ENCODE assay signal across 23 cellular contexts in the genomic region with DNA sequence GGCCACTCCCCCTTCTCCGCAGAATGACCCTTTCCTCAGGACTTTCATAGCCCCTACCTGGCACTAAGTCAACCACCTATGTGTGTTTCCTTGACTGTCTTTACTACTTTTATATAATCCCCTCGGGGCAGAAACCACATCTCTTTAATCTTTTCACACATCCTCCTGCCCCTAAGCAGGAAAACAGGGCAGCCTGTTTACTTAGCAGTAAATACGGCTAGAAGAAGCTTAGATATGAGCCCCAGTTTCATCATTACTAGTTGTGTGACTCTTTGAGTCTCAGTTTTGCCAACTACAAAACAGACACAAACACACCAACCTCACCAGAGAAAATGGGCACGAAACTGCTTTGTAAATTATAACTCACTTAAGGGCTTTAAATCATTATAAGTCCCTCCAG.
A peak's percentile ranks its signal among the peaks of the same experiment; 100 is the strongest.
DNase-seq lines count a peak whose midpoint lies in the region; ATAC-seq and TF ChIP-seq lines count a peak whose summit lies in the region.
"Had no signal": no experiment of that assay in that cellular context is flagged by ENCODE, and none has a peak within 500 bp of the region (broad histone marks: within the 10 kb centered on the region; RNA-seq: fewer than 3 reads in every experiment).

No MANE protein-coding gene starts in this region.

- peak; percentile 62 for ATAC-seq in activated T-cell treated with anti-CD3 and anti-CD28 coated beads, Interleukin-2, amount 50 U/mL, for 72 hours (replicated peaks in 1 of 2)
- ATAC-seq in stimulated activated naive B cell treated with anti-CD40 and anti-IgM and Interleukin-4, amounts not matched to agents 10 μg/mL and 1 μg/mL and 100 μg/mL, for 72 hours (replicated peaks), result peak; percentile 63 to 64
- ATAC-seq: heart right ventricle had no signal

- peak overlapping the region in 1 of 2 donors; percentile 21 for H3K4me3 Mint-ChIP-seq in activated T-cell treated with anti-CD3 and anti-CD28 coated beads, Interleukin-2, amount 50 U/mL, for 72 hours
- H3K4me3 Mint-ChIP-seq in stimulated activated naive B cell treated with anti-CD40 and anti-IgM and Interleukin-4, amounts not matched to agents 10 μg/mL and 1 μg/mL and 100 μg/mL, for 72 hours, result no peak overlapping the region
- H3K4me3 Mint-ChIP-seq: activated CD4-positive, alpha-beta memory T cell treated with anti-CD3 and anti-CD28 coated beads for 36 hours; B cell; brain had no signal

- no peaks in the 10 kb centered on the region for H3K36me3 Mint-ChIP-seq in activated T-cell treated with anti-CD3 and anti-CD28 coated beads, Interleukin-2, amount 50 U/mL, for 72 hours (ENCODE audit: insufficient read depth in 2 of 2)
- no peaks in the 10 kb centered on the region for H3K36me3 Mint-ChIP-seq in stimulated activated naive B cell treated with anti-CD40 and anti-IgM and Interleukin-4, amounts not matched to agents 10 μg/mL and 1 μg/mL and 100 μg/mL, for 72 hours
- H3K36me3 Mint-ChIP-seq: activated CD4-positive, alpha-beta memory T cell treated with anti-CD3 and anti-CD28 coated beads for 36 hours; brain had no signal

- peak overlapping the region; percentile 82 for H3K4me2 ChIP-seq in Loucy (ENCODE audit: low read depth, low read length, poor library complexity, severe bottlenecking)

- H3K27me3 ChIP-seq in Loucy (ENCODE audit: insufficient read depth, low read length, poor library complexity, severe bottlenecking) (no peaks in the 10 kb centered on the region), WERI-Rb-1 (ENCODE audit: insufficient read depth, low read depth, severe bottlenecking) (no peaks in the 10 kb centered on the region), MG63 (peaks cover 5% of the 10 kb centered on the region)
- H3K27me3 ChIP-seq: uterus had no signal

- H3K4me1 ChIP-seq in Loucy (ENCODE audit: insufficient read depth, low read length, poor library complexity, severe bottlenecking), result peaks cover 64% of the 10 kb centered on the region
- H3K4me1 ChIP-seq: uterus had no signal

- H3K9ac ChIP-seq in Loucy (ENCODE audit: low read depth, low read length, poor library complexity, severe bottlenecking), result peak overlapping the region; percentile 44

- no peaks in the 10 kb centered on the region for H4K20me1 ChIP-seq in Loucy (ENCODE audit: insufficient read depth, low read length, poor library complexity, severe bottlenecking)

- no peak overlapping the region for H2AFZ ChIP-seq in Loucy (ENCODE audit: low read length)

- no peaks in the 10 kb centered on the region for H3K9me2 ChIP-seq in Loucy (replicated peaks; ENCODE audit: low read depth, low read length)

- peaks cover 6% of the 10 kb centered on the region; the same call in 1 of the 2 replicates for H3F3A ChIP-seq in Loucy (ENCODE audit: low read depth)

- H3K27me3 Mint-ChIP-seq in activated T-cell treated with anti-CD3 and anti-CD28 coated beads, Interleukin-2, amount 50 U/mL, for 72 hours (ENCODE audit: low read depth), result peaks cover 28% of the 10 kb centered on the region
- H3K27me3 Mint-ChIP-seq in stimulated activated naive B cell treated with anti-CD40 and anti-IgM and Interleukin-4, amounts not matched to agents 10 μg/mL and 1 μg/mL and 100 μg/mL, for 72 hours, result peaks cover 12 to 23% of the 10 kb centered on the region in 2 donors

- peaks cover 27% of the 10 kb centered on the region for H3K4me1 Mint-ChIP-seq in activated T-cell treated with anti-CD3 and anti-CD28 coated beads, Interleukin-2, amount 50 U/mL, for 72 hours (ENCODE audit: low read depth)
- peaks cover 7 to 15% of the 10 kb centered on the region in 2 donors for H3K4me1 Mint-ChIP-seq in stimulated activated naive B cell treated with anti-CD40 and anti-IgM and Interleukin-4, amounts not matched to agents 10 μg/mL and 1 μg/mL and 100 μg/mL, for 72 hours
- H3K4me1 Mint-ChIP-seq: brain had no signal

- no peak for DNase-seq in activated T-cell treated with anti-CD3 and anti-CD28 coated beads, Interleukin-2, amount 50 U/mL, for 72 hours
- DNase-seq in activated T-cell treated with anti-CD3 and anti-CD28 coated beads, Interleukin-2, amount 50 U/mL, for 48 hours, result no peak
- DNase-seq in WERI-Rb-1 (peak; percentile 28), MG63 (no peak), head of caudate nucleus (no peak)
- DNase-seq in stimulated activated naive B cell treated with anti-CD40 and anti-IgM and Interleukin-4, amounts not matched to agents 10 μg/mL and 1 μg/mL and 100 μg/mL, for 72 hours, result no peak
- DNase-seq in activated naive CD4-positive, alpha-beta T cell treated with Interleukin-2 at 50 U/mL for 16 hours, result no peak
- DNase-seq: activated CD4-positive, alpha-beta memory T cell treated with anti-CD3 and anti-CD28 coated beads for 36 hours; activated T-cell treated with anti-CD3 and anti-CD28 coated beads for 4 hours; DMS53; HCEC 1CT; heart right ventricle; IMR-90; mammary epithelial cell; NCI-H1436 treated with DMSO at 0.1 percent for 48 hours; NCI-H748 treated with DMSO at 0.1 percent for 48 hours; T1000; uterus had no signal

- H3K36me3 ChIP-seq in Loucy (ENCODE audit: insufficient read depth, low read length) (no peaks in the 10 kb centered on the region), WERI-Rb-1 (no peaks in the 10 kb centered on the region), MG63 (no peaks in the 10 kb centered on the region)
- H3K36me3 ChIP-seq: heart right ventricle, suprapubic skin, uterus had no signal

- TF ChIP-seq CTCF in Loucy (conservative IDR thresholded peaks at IDR 0.05; ENCODE audit: low read length) (no peak), WERI-Rb-1 (IDR thresholded peaks at IDR 0.05; ENCODE audit: low read depth, low read length) (no peak)

- no peak overlapping the region for H3K27ac ChIP-seq in WERI-Rb-1
- H3K27ac ChIP-seq: heart right ventricle, suprapubic skin, uterus had no signal

- H3K9me3 ChIP-seq in Loucy (ENCODE audit: insufficient read depth, low read depth, low read length), result no peaks in the 10 kb centered on the region
- no peaks in the 10 kb centered on the region for H3K9me3 ChIP-seq in WERI-Rb-1 (ENCODE audit: severe bottlenecking)
- no peaks in the 10 kb centered on the region for H3K9me3 ChIP-seq in MG63
- H3K9me3 ChIP-seq: heart right ventricle, suprapubic skin, uterus had no signal

- H3K4me3 ChIP-seq in Loucy (ENCODE audit: low read length, poor library complexity, severe bottlenecking), result peak overlapping the region; percentile 55
- H3K4me3 ChIP-seq in WERI-Rb-1 (ENCODE audit: low read depth, low read length), result no peak overlapping the region
- no peak overlapping the region for H3K4me3 ChIP-seq in MG63
- H3K4me3 ChIP-seq: heart right ventricle, skin epidermis, suprapubic skin, uterus had no signal

- H3K9me3 Mint-ChIP-seq in activated T-cell treated with anti-CD3 and anti-CD28 coated beads, Interleukin-2, amount 50 U/mL, for 72 hours, result no peaks in the 10 kb centered on the region
- H3K9me3 Mint-ChIP-seq in stimulated activated naive B cell treated with anti-CD40 and anti-IgM and Interleukin-4, amounts not matched to agents 10 μg/mL and 1 μg/mL and 100 μg/mL, for 72 hours, result no peaks in the 10 kb centered on the region
- H3K9me3 Mint-ChIP-seq: activated CD4-positive, alpha-beta memory T cell treated with anti-CD3 and anti-CD28 coated beads for 36 hours; brain had no signal

- no peaks in the 10 kb centered on the region for H3K79me2 ChIP-seq in Loucy (ENCODE audit: insufficient read depth, low read length)

- H3K27ac Mint-ChIP-seq in activated T-cell treated with anti-CD3 and anti-CD28 coated beads, Interleukin-2, amount 50 U/mL, for 72 hours, result peak overlapping the region; percentile 16
- peak overlapping the region; percentile 3 for H3K27ac Mint-ChIP-seq in stimulated activated naive B cell treated with anti-CD40 and anti-IgM and Interleukin-4, amounts not matched to agents 10 μg/mL and 1 μg/mL and 100 μg/mL, for 72 hours
- H3K27ac Mint-ChIP-seq: activated CD4-positive, alpha-beta memory T cell treated with anti-CD3 and anti-CD28 coated beads for 36 hours; B cell had no signal

- intact Hi-C loops in head of caudate nucleus (cut with DNase I), result no loop called here
